ENCODE assay signal across 9 cellular contexts in genomic region chr6:44002071-44002590, GRCh38.
A peak's percentile ranks its signal among the peaks of the same experiment; 100 is the strongest.
DNase-seq lines count a peak whose midpoint lies in the region; ATAC-seq, FAIRE-seq and TF ChIP-seq lines count a peak whose summit lies in the region.
"Had no signal": no experiment of that assay in that cellular context is flagged by ENCODE, and none has a peak within 500 bp of the region (broad histone marks: within the 10 kb centered on the region; RNA-seq: fewer than 3 reads in every experiment).

No MANE protein-coding gene starts in this region.

- CTCF ChIA-PET in HCT116 (lab: Charles Lee) (interaction anchor here (0.6 to 4.3 kb wide), 4 partner anchors 9 to 334 kb away, joined by 3 to 23 read pairs (median 10); no protein-coding TSS in a partner anchor), GM12878 (lab: Yijun Ruan, JAX) (interaction anchor here (0.6 to 7.3 kb wide), 12 partner anchors 10 to 277 kb away, joined by 3 to 70 read pairs (median 4); partner anchors contain the start of gene VEGFA)

- WGBS in GM12878 (ENCODE audit: insufficient coverage, insufficient replicate concordance, low lambda C conversion rate, missing lambda C conversion rate), result 19% methylated on average over 37 of the region's 37 CpGs
- WGBS in transverse colon (ENCODE audit: low coverage in 1 of 2), 2 donors, result 12% methylated on average over 37 of the region's 37 CpGs; no CpG with 5 or more reads in 1 of the 2 donors

- peaks cover 40 to 70% of the 10 kb centered on the region in 2 experiments for H3K4me1 ChIP-seq in HCT116 (ENCODE audit: control insufficient read depth in 1 of 2, insufficient read depth in 2 of 2, low read length in 2 of 2)
- H3K4me1 ChIP-seq in GM12878 (ENCODE audit: control insufficient read depth, insufficient read depth, low read length), result peaks cover 20% of the 10 kb centered on the region
- H3K4me1 ChIP-seq in transverse colon, result peaks cover 3 to 25% (median 13%) of the 10 kb centered on the region in 4 donors

- FAIRE-seq in GM12878 (lab: Jason Lieb, UNC), result no peak
- FAIRE-seq: colon had no signal

- H2AFZ ChIP-seq in HCT116 (ENCODE audit: low read depth, low read length, poor library complexity, severe bottlenecking) (peak overlapping the region; percentile 74), GM12878 (ENCODE audit: control insufficient read depth, low read depth, low read length) (peak overlapping the region; percentile 20; the same call in 1 of the 2 replicates)

- no peak for TF ChIP-seq CTCF in HCT116 (IDR thresholded peaks at IDR 0.05 in 2 of 3, conservative IDR thresholded peaks at IDR 0.05 in 1 of 3; ENCODE audit: borderline replicate concordance in 1 of 3, insufficient read depth in 1 of 3, low read depth in 2 of 3, low read length in 2 of 3)
- no peak for TF ChIP-seq CTCF in GM12878 (IDR thresholded peaks at IDR 0.05 in 2 of 3, conservative IDR thresholded peaks at IDR 0.05 in 1 of 3; ENCODE audit: control insufficient read depth in 2 of 3, extremely low read depth in 1 of 3, insufficient read depth in 1 of 3, low read depth in 3 of 3, low read length in 3 of 3)
- TF ChIP-seq CTCF in transverse colon (IDR thresholded peaks at IDR 0.05), result no peak

- ATAC-seq in HCT116 (peak; percentile 37), GM12878 (peak; percentile 3), left lobe of liver (peak; percentile 50)

- TF ChIP-seq EP300 in GM12878 (IDR thresholded peaks at IDR 0.05; ENCODE audit: borderline replicate concordance in 1 of 2, control insufficient read depth in 1 of 2, low read depth in 2 of 2, low read length in 2 of 2) (no peak), transverse colon (IDR thresholded peaks at IDR 0.05; ENCODE audit: low read depth) (no peak)

- TF ChIP-seq RAD21 in HCT116 (IDR thresholded peaks at IDR 0.05; ENCODE audit: low read depth) (no peak), GM12878 (IDR thresholded peaks at IDR 0.05; ENCODE audit: insufficient read depth, low read depth, low read length) (no peak)

- SMC1A ChIA-PET in GM12878 (lab: Charles Lee; ENCODE audit: uncharacterized antibody, unreplicated experiment), result interaction anchor here (0.6 to 6.5 kb wide), 8 partner anchors 11 to 277 kb away, joined by 3 to 33 read pairs (median 4); partner anchors contain the start of gene VEGFA

- TF ChIP-seq POLR2A in HCT116 (IDR thresholded peaks at IDR 0.05; ENCODE audit: borderline replicate concordance, extremely low read depth, insufficient read depth, insufficient read length), result no peak
- no peak for TF ChIP-seq POLR2A in GM12878 (IDR thresholded peaks at IDR 0.05; ENCODE audit: low read depth, low read length)
- TF ChIP-seq POLR2A in transverse colon (IDR thresholded peaks at IDR 0.05), result no peak

- POLR2A ChIA-PET in HCT116 (lab: Charles Lee), result interaction anchor here (1.0 to 2.8 kb wide), 5 partner anchors 8 to 232 kb away, joined by 3 to 13 read pairs (median 5); partner anchors contain the start of gene VEGFA
- POLR2A ChIA-PET in GM12878 (lab: Charles Lee), result interaction anchor here (1.6 to 7.1 kb wide), 6 partner anchors 23 to 232 kb away, joined by 4 to 74 read pairs (median 28); partner anchors contain the start of gene VEGFA

- H3K27ac ChIP-seq in HCT116 (ENCODE audit: low read depth, low read length), result peak overlapping the region; percentile 89
- no peak overlapping the region for H3K27ac ChIP-seq in GM12878 (ENCODE audit: control insufficient read depth, insufficient read depth)
- peak overlapping the region in 1 of 4 donors; percentile 9 for H3K27ac ChIP-seq in transverse colon

- intact Hi-C loops in HCT116 (cut with micrococcal nuclease) (loop anchor here (5.0 to 10.0 kb wide), 2 partner anchors 40 to 147 kb away; no protein-coding TSS in a partner anchor), GM12878 (cut with micrococcal nuclease; ENCODE audit: unreplicated experiment) (loop anchor here (2.0 to 5.0 kb wide), 4 partner anchors 145 to 335 kb away; no protein-coding TSS in a partner anchor), transverse colon (cut with DNase I; ENCODE audit: low total_unique reads) (no loop called here)

- H3K9me3 ChIP-seq in HCT116 (ENCODE audit: control insufficient read depth in 1 of 2, insufficient read depth in 1 of 2, low read depth in 1 of 2, low read length in 2 of 2), result no peaks in the 10 kb centered on the region
- no peaks in the 10 kb centered on the region for H3K9me3 ChIP-seq in GM12878 (replicated peaks; ENCODE audit: control insufficient read depth, insufficient read depth, low read length)
- H3K9me3 ChIP-seq in transverse colon, result no peaks in the 10 kb centered on the region

- no peaks in the 10 kb centered on the region for H4K20me1 ChIP-seq in HCT116 (ENCODE audit: insufficient read depth)
- no peaks in the 10 kb centered on the region for H4K20me1 ChIP-seq in GM12878 (ENCODE audit: control insufficient read depth, insufficient read depth)

- in situ Hi-C loops in ACHN (cut with HindIII; ENCODE audit: low pct_ligation_motif_present, low pct_unique_long_range_greater_than_20kb, low sequenced_read_pairs), result no loop called here
- in situ Hi-C loops in GM12878 (cut with MboI), result loop anchor here (5.0 kb wide), 1 partner anchor 230 kb away; the partner anchor contains the start of gene VEGFA
- in situ Hi-C loops in transverse colon (cut with MboI; ENCODE audit: low pct_ligation_motif_present in 1 of 4, low pct_unique_long_range_greater_than_20kb in 1 of 4, low sequenced_read_pairs in 3 of 4), result no loop called here

- H3K9ac ChIP-seq in HCT116 (ENCODE audit: low read length), result peak overlapping the region; percentile 61
- H3K9ac ChIP-seq in GM12878 (ENCODE audit: control insufficient read depth, insufficient read depth, low read length), result no peak overlapping the region

- H3K36me3 ChIP-seq in HCT116 (ENCODE audit: control insufficient read depth in 1 of 2, insufficient read depth in 2 of 2, low read length in 2 of 2) (no peaks in the 10 kb centered on the region), GM12878 (ENCODE audit: control insufficient read depth in 2 of 2, insufficient read depth in 2 of 2, low read length in 1 of 2) (no peaks in the 10 kb centered on the region), transverse colon (no peaks in the 10 kb centered on the region)

- H3K27me3 ChIP-seq in HCT116 (ENCODE audit: insufficient read depth, low read length) (no peaks in the 10 kb centered on the region), GM12878 (replicated peaks in 1 of 2; ENCODE audit: control insufficient read depth in 2 of 2, insufficient read depth in 2 of 2, low read length in 1 of 2) (peaks cover 0 to 4% of the 10 kb centered on the region in 2 experiments; a peak in 2 of 4 replicates), transverse colon (peaks cover 29% of the 10 kb centered on the region)

- RAD21 ChIA-PET in HCT116 (lab: Charles Lee; ENCODE audit: low non-redundant PET in 1 of 2, low total read pairs in 2 of 2, uncharacterized antibody in 2 of 2, unreplicated experiment in 2 of 2) (interaction anchor here (0.6 kb wide), 2 partner anchors 41 to 198 kb away, joined by 3 to 5 read pairs; no protein-coding TSS in a partner anchor), GM12878 (lab: Charles Lee; ENCODE audit: unreplicated experiment) (interaction anchor here (0.6 to 8.3 kb wide), 12 partner anchors 11 to 336 kb away, joined by 3 to 138 read pairs (median 4); partner anchors contain the start of gene VEGFA)

- H3K4me3 ChIP-seq in HCT116 (replicated peaks in 1 of 2; ENCODE audit: low read depth in 1 of 2, low read length in 2 of 2) (peak overlapping the region; percentile 58 to 64), GM12878 (peak overlapping the region; percentile 49; the same call in 1 of the 2 replicates), transverse colon (peak overlapping the region in 3 of 4 donors; percentile 9 to 43 (median 32))

- no peaks in the 10 kb centered on the region for H3K79me2 ChIP-seq in HCT116 (ENCODE audit: insufficient read depth, low read length)
- H3K79me2 ChIP-seq in GM12878 (ENCODE audit: control insufficient read depth, insufficient read depth, low read length), result no peaks in the 10 kb centered on the region; the same call in 1 of the 2 replicates

- H3K9me2 ChIP-seq in HCT116 (ENCODE audit: insufficient read depth), result no peaks in the 10 kb centered on the region

- peak; percentile 75 for DNase-seq in ACHN
- DNase-seq in HCT116 (ENCODE audit: low read depth, low spot score), result no peak
- no peak for DNase-seq in GM12878 (ENCODE audit: low read depth, low spot score)
- DNase-seq in left lobe of liver (ENCODE audit: low spot score), result no peak
- DNase-seq in transverse colon, result no peak
- DNase-seq in RPMI8226, result no peak
- DNase-seq in hippocampal formation (lab: John Stamatoyannopoulos, UW), result no peak
- no peak for DNase-seq in NCI-H774 (lab: John Stamatoyannopoulos, UW)

- peak overlapping the region; percentile 94 for H3K4me2 ChIP-seq in HCT116 (ENCODE audit: low read length)
- peak overlapping the region; percentile 83; the same call in 1 of the 2 replicates for H3K4me2 ChIP-seq in GM12878 (ENCODE audit: control insufficient read depth, insufficient read depth)

- BruUV-seq in HCT116 (replicated peaks; lab: Mats Ljungman, UMichigan) (no TSS peak), GM12878 (replicated peaks; lab: Mats Ljungman, UMichigan) (no TSS peak)

TF ChIP-seq in HCT116, 20 proteins besides CTCF, POLR2A, EP300 and RAD21 (continues in another document):
- TF ChIP-seq POLR2AphosphoS5 (IDR thresholded peaks at IDR 0.05; ENCODE audit: low read depth, low read length) (0 out of 2 replicates have a peak, but pooled peaks have one; percentile 55), SIN3A (IDR thresholded peaks at IDR 0.05; ENCODE audit: low read depth) (no peak), JUND (IDR thresholded peaks at IDR 0.05) (no peak), MAX (IDR thresholded peaks at IDR 0.05) (no peak), ZFX (IDR thresholded peaks at IDR 0.05) (no peak)

TF ChIP-seq in GM12878, 131 proteins besides CTCF, POLR2A, EP300 and RAD21:
- TF ChIP-seq IKZF1 (conservative IDR thresholded peaks at IDR 0.05) (no peak), EGR1 (IDR thresholded peaks at IDR 0.05; ENCODE audit: borderline replicate concordance in 1 of 2, low read depth in 2 of 2, low read length in 2 of 2) (peak in 1 of 2 experiments; percentile 6; a peak in 1 of 3 replicates), YY1 (IDR thresholded peaks at IDR 0.05; ENCODE audit: low read depth, low read length) (0 out of 2 replicates have a peak, but pooled peaks have one; percentile 3), SREBF1 (IDR thresholded peaks at IDR 0.05; ENCODE audit: low read length) (no peak), MEF2B (IDR thresholded peaks at IDR 0.05; ENCODE audit: partially characterized antibody, poor library complexity, severe bottlenecking) (no peak)
